Comparison of ENCODE assay signal across 8 cellular contexts in genomic region chr3:121834079-121834730, GRCh38. TPM values are rescaled to one million over a fixed set of nuclear protein-coding genes. Genes with fewer than 3 reads are reported as not detected.
DNase-seq lines count a peak whose midpoint lies in the region; ATAC-seq and TF ChIP-seq lines count a peak whose summit lies in the region.

No MANE protein-coding gene starts in this region.

- peaks cover 29 to 65% (median 52%) of the 10 kb centered on the region in 4 donors for H3K4me1 Mint-ChIP-seq in CD4-positive, CD25-positive, alpha-beta regulatory T cell
- H3K4me1 Mint-ChIP-seq in T-helper 2 cell treated with Interferon-gamma antibody and Interleukin-4, amounts not matched to agents 5 μg/mL and 100 μg/mL, for 36 hours (ENCODE audit: low read depth) = peaks cover 57% of the 10 kb centered on the region

- no peak for ATAC-seq in CD4-positive, CD25-positive, alpha-beta regulatory T cell (ENCODE audit: low read depth in 2 of 2)
- no peak for ATAC-seq in HG03095 (IDR thresholded peaks at IDR 0.05; ENCODE audit: unreplicated experiment)
- ATAC-seq in HG02571 (IDR thresholded peaks at IDR 0.05; ENCODE audit: unreplicated experiment) = no peak

- peak overlapping the region; percentile 72 to 95 (median 94) for H3K27ac Mint-ChIP-seq in CD4-positive, CD25-positive, alpha-beta regulatory T cell
- H3K27ac Mint-ChIP-seq in T-helper 2 cell treated with Interferon-gamma antibody and Interleukin-4, amounts not matched to agents 5 μg/mL and 100 μg/mL, for 36 hours = peak overlapping the region; percentile 97

- peaks cover 14% of the 10 kb centered on the region for H3K36me3 Mint-ChIP-seq in CD4-positive, CD25-positive, alpha-beta regulatory T cell
- H3K36me3 Mint-ChIP-seq in T-helper 2 cell treated with Interferon-gamma antibody and Interleukin-4, amounts not matched to agents 5 μg/mL and 100 μg/mL, for 36 hours (ENCODE audit: low read depth) = peaks cover 34% of the 10 kb centered on the region

- peaks cover 36% of the 10 kb centered on the region for H3K4me1 ChIP-seq in CD4-positive, CD25-positive, alpha-beta regulatory T cell (ENCODE audit: control insufficient read depth, insufficient read depth, low read length, poor library complexity, severe bottlenecking)
- peaks cover 46% of the 10 kb centered on the region in 2 experiments for H3K4me1 ChIP-seq in neutrophil (ENCODE audit: control insufficient read depth in 1 of 2, insufficient read depth in 1 of 2, low read depth in 1 of 2, low read length in 1 of 2)

- peaks cover 11% of the 10 kb centered on the region for H3K36me3 ChIP-seq in CD4-positive, CD25-positive, alpha-beta regulatory T cell (ENCODE audit: control insufficient read depth, insufficient read depth, low read length)
- no peaks in the 10 kb centered on the region for H3K36me3 ChIP-seq in neutrophil

- TF ChIP-seq CTCF in fibroblast of villous mesenchyme (IDR thresholded peaks at IDR 0.05; ENCODE audit: insufficient read depth, low read depth, low read length) (no peak), neutrophil (IDR thresholded peaks at IDR 0.05) (no peak)

- peak overlapping the region; percentile 87 for H3K27ac ChIP-seq in CD4-positive, CD25-positive, alpha-beta regulatory T cell (ENCODE audit: insufficient read depth, low read length, poor library complexity, severe bottlenecking)
- H3K27ac ChIP-seq in neutrophil = peak overlapping the region; percentile 90

- no peaks in the 10 kb centered on the region for H3K9me3 ChIP-seq in CD4-positive, CD25-positive, alpha-beta regulatory T cell (ENCODE audit: control insufficient read depth in 2 of 2, low read length in 2 of 2)
- no peaks in the 10 kb centered on the region for H3K9me3 ChIP-seq in neutrophil

- H3K9me3 Mint-ChIP-seq in CD4-positive, CD25-positive, alpha-beta regulatory T cell = no peaks in the 10 kb centered on the region
- no peaks in the 10 kb centered on the region for H3K9me3 Mint-ChIP-seq in T-helper 2 cell treated with Interferon-gamma antibody and Interleukin-4, amounts not matched to agents 5 μg/mL and 100 μg/mL, for 36 hours

- H3K27me3 Mint-ChIP-seq in CD4-positive, CD25-positive, alpha-beta regulatory T cell = peaks cover 6% of the 10 kb centered on the region
- H3K27me3 Mint-ChIP-seq in T-helper 2 cell treated with Interferon-gamma antibody and Interleukin-4, amounts not matched to agents 5 μg/mL and 100 μg/mL, for 36 hours (ENCODE audit: low read depth) = no peaks in the 10 kb centered on the region

- H3K4me3 ChIP-seq in CD4-positive, CD25-positive, alpha-beta regulatory T cell (ENCODE audit: low read depth, low read length) = peak overlapping the region; percentile 96
- H3K4me3 ChIP-seq in fibroblast of villous mesenchyme (ENCODE audit: low read depth, low read length) (peak overlapping the region; percentile 85), neutrophil (ENCODE audit: low read depth in 1 of 2, low read length in 1 of 2) (peak overlapping the region; percentile 67 to 88)

- DNase-seq in CD4-positive, CD25-positive, alpha-beta regulatory T cell = peak in 1 of 3 donors; percentile 29
- DNase-seq in HCEC 1CT (peak; percentile 12), fibroblast of villous mesenchyme (ENCODE audit: low read depth) (peak; percentile 17)
- DNase-seq in T-helper 2 cell treated with Interferon-gamma antibody and Interleukin-4, amounts not matched to agents 5 μg/mL and 100 μg/mL, for 36 hours (ENCODE audit: low spot score) = no peak
- DNase-seq in activated CD4-positive, CD25-positive, alpha-beta regulatory T cell (lab: John Stamatoyannopoulos, UW) = no peak

- H3K27me3 ChIP-seq in CD4-positive, CD25-positive, alpha-beta regulatory T cell (ENCODE audit: control insufficient read depth, insufficient read depth, low read length) = no peaks in the 10 kb centered on the region
- no peaks in the 10 kb centered on the region for H3K27me3 ChIP-seq in neutrophil

- peak overlapping the region; percentile 90 to 96 (median 96) for H3K4me3 Mint-ChIP-seq in CD4-positive, CD25-positive, alpha-beta regulatory T cell
- peak overlapping the region; percentile 98 for H3K4me3 Mint-ChIP-seq in T-helper 2 cell treated with Interferon-gamma antibody and Interleukin-4, amounts not matched to agents 5 μg/mL and 100 μg/mL, for 36 hours

RNA-seq across cellular contexts. Expression of gene IQCB1, which starts 0.7 kb away (rescaled TPM):
- 46.8 TPM for total RNA-seq in CD4-positive, CD25-positive, alpha-beta regulatory T cell
- polyA plus RNA-seq in CD4-positive, CD25-positive, alpha-beta regulatory T cell = 10 to 100 TPM; 16.2 to 23.1 (median 20.9) TPM
- 17.7 and 18.1 TPM in 2 replicates for total RNA-seq in fibroblast of villous mesenchyme

RNA-seq across cellular contexts. Expression of gene EAF2, which starts 0.8 kb away (rescaled TPM):
- 5.7 TPM for total RNA-seq in CD4-positive, CD25-positive, alpha-beta regulatory T cell
- 10 to 100 TPM in 1 of 4 donors, 1 to 10 TPM in 3; 8.1 to 15.2 (median 9.1) TPM for polyA plus RNA-seq in CD4-positive, CD25-positive, alpha-beta regulatory T cell
- 0.32 and 0.43 TPM in 2 replicates for total RNA-seq in fibroblast of villous mesenchyme

RNA-seq across cellular contexts. Expression of gene SLC15A2, which starts 60.0 kb away (rescaled TPM):
- total RNA-seq in CD4-positive, CD25-positive, alpha-beta regulatory T cell = 1.8 TPM
- under 1 TPM in 2 of 4 donors, not detected in 2; 0.13 to 0.67 TPM for polyA plus RNA-seq in CD4-positive, CD25-positive, alpha-beta regulatory T cell
- total RNA-seq in fibroblast of villous mesenchyme = under 0.01 and 0.43 TPM in 2 replicates

Comparison
In these comparisons a context has a peak if more than half of its experiments do, and no peak if none do; other contexts are left out.
1. DNase-seq: peak in HCEC 1CT (single experiment) and fibroblast of villous mesenchyme (single experiment); none in T-helper 2 cell treated with Interferon-gamma antibody and Interleukin-4, amounts not matched to agents 5 μg/mL and 100 μg/mL, for 36 hours (single experiment) and activated CD4-positive, CD25-positive, alpha-beta regulatory T cell (0 of 4).
2. Peak in every context shown above with its lines, with median percentiles within 50 percentile points of each other: H3K4me3 ChIP-seq.